Comparison of ENCODE assay signal across 8 cellular contexts in genomic region chr10:74058658-74059057, GRCh38.
DNase-seq lines count a peak whose midpoint lies in the region; ATAC-seq lines count a peak whose summit lies in the region.

No MANE protein-coding gene starts in this region.

- H3K27ac Mint-ChIP-seq in natural killer cell treated with Interleukin-12 subunit alpha and Interleukin-12 subunit beta and Interleukin-15 and Interleukin-18, amount 100 ng/mL, for 72 hours: peak overlapping the region; percentile 23 to 29

- no peaks in the 10 kb centered on the region for H3K9me2 ChIP-seq in Karpas-422 (replicated peaks; ENCODE audit: insufficient read depth, low read length)

- H4K20me1 ChIP-seq in Karpas-422 (ENCODE audit: insufficient read depth, low read depth, low read length): no peaks in the 10 kb centered on the region

- H3K4me3 ChIP-seq in Karpas-422 (ENCODE audit: low read length): no peak overlapping the region

- H3K27me3 ChIP-seq in Karpas-422 (ENCODE audit: low read length): no peaks in the 10 kb centered on the region

- no peak overlapping the region for H3K4me3 Mint-ChIP-seq in natural killer cell treated with Interleukin-12 subunit alpha and Interleukin-12 subunit beta and Interleukin-15 and Interleukin-18, amount 100 ng/mL, for 72 hours

- no peak for ATAC-seq in natural killer cell treated with Interleukin-12 subunit alpha and Interleukin-12 subunit beta and Interleukin-15 and Interleukin-18, amount 100 ng/mL, for 72 hours
- ATAC-seq in GM18502 (IDR thresholded peaks at IDR 0.05; ENCODE audit: poor library complexity, unreplicated experiment): no peak
- no peak for ATAC-seq in activated CD4-positive, CD25-positive, alpha-beta regulatory T cell treated with anti-CD3 and anti-CD28 coated beads, Interleukin-2, amount 50 U/mL, for 24 hours

- H3K9me3 ChIP-seq in Karpas-422 (ENCODE audit: low read length): no peaks in the 10 kb centered on the region

- no peaks in the 10 kb centered on the region; the same call in none of the 2 replicates for H3K36me3 ChIP-seq in Karpas-422 (ENCODE audit: insufficient read depth, low read length)

- H3K36me3 Mint-ChIP-seq in natural killer cell treated with Interleukin-12 subunit alpha and Interleukin-12 subunit beta and Interleukin-15 and Interleukin-18, amount 100 ng/mL, for 72 hours: peaks cover 6% of the 10 kb centered on the region

- peaks cover 50 to 51% of the 10 kb centered on the region in 2 donors for H3K4me1 Mint-ChIP-seq in natural killer cell treated with Interleukin-12 subunit alpha and Interleukin-12 subunit beta and Interleukin-15 and Interleukin-18, amount 100 ng/mL, for 72 hours (ENCODE audit: low read depth in 2 of 2)

- H3K4me2 ChIP-seq in Karpas-422 (ENCODE audit: low read depth, low read length, poor library complexity, severe bottlenecking): no peak overlapping the region

- peaks cover 82% of the 10 kb centered on the region for H3K79me2 ChIP-seq in Karpas-422 (ENCODE audit: low read length)

- no peak overlapping the region for H3K9ac ChIP-seq in Karpas-422 (ENCODE audit: low read length)

- H2AFZ ChIP-seq in Karpas-422 (ENCODE audit: low read length): no peak overlapping the region

- DNase-seq in NCI-H146 (lab: John Stamatoyannopoulos, UW) (peak; percentile 44), NCI-H146 treated with DMSO at 0.1 percent for 48 hours (lab: John Stamatoyannopoulos, UW; ENCODE audit: unreplicated experiment) (no peak), Karpas-422 (peak; percentile 79), amniotic epithelial cell (ENCODE audit: low read depth) (peak; percentile 49)
- no peak for DNase-seq in natural killer cell treated with Interleukin-12 subunit alpha and Interleukin-12 subunit beta and Interleukin-15 and Interleukin-18, amount 100 ng/mL, for 72 hours (ENCODE audit: low spot score)
- no peak for DNase-seq in activated CD8-positive, alpha-beta memory T cell treated with anti-CD3 and anti-CD28 coated beads, Interleukin-2, amount 50 U/mL, for 4 hours

- peaks cover 34% of the 10 kb centered on the region for H3K4me1 ChIP-seq in Karpas-422 (ENCODE audit: low read length)

- H3K9me3 Mint-ChIP-seq in natural killer cell treated with Interleukin-12 subunit alpha and Interleukin-12 subunit beta and Interleukin-15 and Interleukin-18, amount 100 ng/mL, for 72 hours: peaks cover 4% of the 10 kb centered on the region

- peak overlapping the region; percentile 39; the same call in 1 of the 2 replicates for H3K27ac ChIP-seq in Karpas-422 (ENCODE audit: low read length)

- no peaks in the 10 kb centered on the region for H3K27me3 Mint-ChIP-seq in natural killer cell treated with Interleukin-12 subunit alpha and Interleukin-12 subunit beta and Interleukin-15 and Interleukin-18, amount 100 ng/mL, for 72 hours

Comparison
In these comparisons a context has a peak if more than half of its experiments do, and no peak if none do; other contexts are left out.
1. DNase-seq: peak in NCI-H146 (single experiment), Karpas-422 (single experiment) and amniotic epithelial cell (single experiment); none in NCI-H146 treated with DMSO at 0.1 percent for 48 hours (single experiment), natural killer cell treated with Interleukin-12 subunit alpha and Interleukin-12 subunit beta and Interleukin-15 and Interleukin-18, amount 100 ng/mL, for 72 hours (single experiment) and activated CD8-positive, alpha-beta memory T cell treated with anti-CD3 and anti-CD28 coated beads, Interleukin-2, amount 50 U/mL, for 4 hours (single experiment).